ENCODE assay signal across 8 cellular contexts in the genomic region with DNA sequence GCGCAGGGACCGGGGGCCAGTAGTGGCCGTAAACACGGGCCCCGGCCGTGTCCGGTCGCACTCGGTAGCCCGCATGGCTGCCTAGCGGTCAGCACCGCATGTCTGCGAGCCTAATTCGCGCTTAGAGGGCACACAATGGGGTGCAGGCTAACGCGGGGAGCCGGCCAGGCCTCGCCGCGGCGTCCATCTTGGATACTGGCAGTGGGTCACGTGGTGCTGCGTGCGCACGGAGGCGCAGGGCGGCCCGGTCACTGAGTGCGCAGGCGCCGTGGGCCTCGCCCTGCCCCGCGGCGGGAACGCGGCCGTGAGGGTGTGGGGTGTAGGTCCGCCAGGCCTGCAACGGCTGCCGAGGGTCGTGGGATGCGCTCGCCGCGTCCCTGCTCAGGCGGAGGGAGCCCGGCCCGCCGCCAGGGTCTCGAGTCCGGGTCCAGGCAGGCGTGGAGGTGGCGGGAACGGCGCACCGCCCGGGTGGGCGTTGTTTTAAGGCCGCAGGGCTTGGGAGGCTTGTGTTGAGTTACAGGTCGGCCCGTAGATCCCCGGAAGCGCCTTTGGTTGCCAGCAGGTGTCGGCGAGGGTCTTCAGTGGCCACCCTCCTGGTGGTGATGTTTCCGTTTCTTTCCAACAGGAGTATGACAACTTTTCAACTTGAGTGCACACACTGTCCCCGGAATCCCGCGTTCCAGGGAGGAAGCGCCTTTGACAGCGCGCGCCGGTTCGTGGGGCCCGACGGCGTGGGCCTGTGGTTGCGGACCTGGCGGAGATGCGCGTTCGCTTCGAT. TPM values are rescaled to one million over a fixed set of nuclear protein-coding genes. Genes with fewer than 3 reads are reported as not detected.
A peak's percentile ranks its signal among the peaks of the same experiment; 100 is the strongest.
DNase-seq lines count a peak whose midpoint lies in the region; ATAC-seq, FAIRE-seq and TF ChIP-seq lines count a peak whose summit lies in the region.

No MANE protein-coding gene starts in this region.

- RAD21 ChIA-PET in GM12878 (lab: Charles Lee; ENCODE audit: unreplicated experiment) = interaction anchor here (0.6 to 1.2 kb wide), 13 partner anchors 19 to 257 kb away, joined by 3 to 25 read pairs (median 4); no protein-coding TSS in a partner anchor

- TF ChIP-seq EP300 in GM12878 (IDR thresholded peaks at IDR 0.05; ENCODE audit: borderline replicate concordance in 1 of 2, control insufficient read depth in 1 of 2, low read depth in 2 of 2, low read length in 2 of 2) (0 out of 4 replicates have a peak, but pooled peaks of 1 of the 2 experiments have one; percentile 32), sigmoid colon (IDR thresholded peaks at IDR 0.05) (peak in 1 of 4 donors; percentile 65)

- H3K9me3 ChIP-seq in GM12878 (replicated peaks; ENCODE audit: control insufficient read depth, insufficient read depth, low read length) = no peaks in the 10 kb centered on the region
- no peaks in the 10 kb centered on the region for H3K9me3 ChIP-seq in iPS DF 6.9 (ENCODE audit: control insufficient read depth, insufficient read depth, low read length)
- H3K9me3 ChIP-seq in sigmoid colon = no peaks in the 10 kb centered on the region

- BruUV-seq in GM12878 (replicated peaks; lab: Mats Ljungman, UMichigan) = TSS peak; percentile 96

- intact Hi-C loops in GM12878 (cut with micrococcal nuclease; ENCODE audit: unreplicated experiment) = loop anchor here (1.0 to 5.0 kb wide), 2 partner anchors 20 to 134 kb away; no protein-coding TSS in a partner anchor
- intact Hi-C loops in sigmoid colon (cut with DNase I) = loop anchor here (1.0 to 10.0 kb wide), 6 partner anchors 72 to 593 kb away; no protein-coding TSS in a partner anchor

- H3K4me1 ChIP-seq in GM12878 (ENCODE audit: control insufficient read depth, insufficient read depth, low read length) = peaks cover 5% of the 10 kb centered on the region; the same call in 1 of the 2 replicates
- peaks cover 2% of the 10 kb centered on the region; the same call in 1 of the 2 replicates for H3K4me1 ChIP-seq in iPS DF 6.9 (ENCODE audit: control insufficient read depth, insufficient read depth, low read length)
- H3K4me1 ChIP-seq in sigmoid colon = peaks cover 4 to 36% (median 32%) of the 10 kb centered on the region in 4 donors

- WGBS in GM12878 (ENCODE audit: insufficient coverage, insufficient replicate concordance, low lambda C conversion rate, missing lambda C conversion rate) = under 1% methylated on average over 86 of the region's 86 CpGs
- WGBS in iPS DF 6.9 (ENCODE audit: insufficient coverage, insufficient read length) = no CpG with 5 or more reads among the region's 86 CpGs
- WGBS in sigmoid colon, 2 donors = 1% methylated on average over 86 of the region's 86 CpGs

- no peak for TF ChIP-seq CTCF in GM12878 (IDR thresholded peaks at IDR 0.05 in 2 of 3, conservative IDR thresholded peaks at IDR 0.05 in 1 of 3; ENCODE audit: control insufficient read depth in 2 of 3, extremely low read depth in 1 of 3, insufficient read depth in 1 of 3, low read depth in 3 of 3, low read length in 3 of 3)
- peak in 2 of 4 experiments; percentile 7 to 21 for TF ChIP-seq CTCF in sigmoid colon (IDR thresholded peaks at IDR 0.05)

- DNase-seq in A172 (ENCODE audit: low spot score) = peak; percentile 82
- peak; percentile 86 for DNase-seq in NCI-H2029 (lab: John Stamatoyannopoulos, UW)
- peak; percentile 87 for DNase-seq in T-helper 22 cell (ENCODE audit: low read depth)
- peak; percentile 78 for DNase-seq in GM12878 (ENCODE audit: low read depth, low spot score)
- peak; percentile 64 for DNase-seq in iPS DF 6.9 (ENCODE audit: low read depth, low spot score)
- DNase-seq in sigmoid colon = peak; percentile 97

- H3K4me3 ChIP-seq in GM12878 (peak overlapping the region; percentile 79), iPS DF 6.9 (ENCODE audit: low read length) (peak overlapping the region; percentile 95), sigmoid colon (peak overlapping the region; percentile 56 to 80 (median 68))

- in situ Hi-C loops in GM12878 (cut with MboI) = no loop called here

- POLR2A ChIA-PET in GM12878 (lab: Charles Lee) = interaction anchor here (0.8 to 2.3 kb wide), 3 partner anchors 11 to 20 kb away, joined by 3 to 19 read pairs (median 3); no protein-coding TSS in a partner anchor

- H4K20me1 ChIP-seq in GM12878 (ENCODE audit: control insufficient read depth, insufficient read depth) = no peaks in the 10 kb centered on the region

- CTCF ChIA-PET in GM12878 (lab: Yijun Ruan, JAX) = interaction anchor here (1.5 kb wide), 1 partner anchor 591 kb away, joined by 6 read pairs; no protein-coding TSS in a partner anchor

- H3K27ac ChIP-seq in GM12878 (ENCODE audit: control insufficient read depth, insufficient read depth) = peak overlapping the region; percentile 96
- H3K27ac ChIP-seq in iPS DF 6.9 (ENCODE audit: low read length) = no peak overlapping the region
- H3K27ac ChIP-seq in sigmoid colon = peak overlapping the region; percentile 97 to 100 (median 98)

- peak overlapping the region; percentile 74 for H3K9ac ChIP-seq in GM12878 (ENCODE audit: control insufficient read depth, insufficient read depth, low read length)

- TF ChIP-seq POLR2A in GM12878 (IDR thresholded peaks at IDR 0.05; ENCODE audit: low read depth, low read length) (peak; percentile 100), sigmoid colon (IDR thresholded peaks at IDR 0.05) (peak; percentile 90 to 93)

- 0 out of 2 replicates have a peak, but pooled peaks cover 2% of the 10 kb centered on the region for H3K79me2 ChIP-seq in GM12878 (ENCODE audit: control insufficient read depth, insufficient read depth, low read length)

- H3K36me3 ChIP-seq in GM12878 (ENCODE audit: control insufficient read depth in 2 of 2, insufficient read depth in 2 of 2, low read length in 1 of 2) = no peaks in the 10 kb centered on the region
- no peaks in the 10 kb centered on the region for H3K36me3 ChIP-seq in iPS DF 6.9 (ENCODE audit: control insufficient read depth, insufficient read depth, low read length)
- no peaks in the 10 kb centered on the region for H3K36me3 ChIP-seq in sigmoid colon

- ATAC-seq in GM18517 (IDR thresholded peaks at IDR 0.05; ENCODE audit: unreplicated experiment) = peak; percentile 65
- peak; percentile 58 for ATAC-seq in HG03025 (IDR thresholded peaks at IDR 0.05; ENCODE audit: low FRiP score, unreplicated experiment)
- ATAC-seq in GM12878 = peak; percentile 85

- SMC1A ChIA-PET in GM12878 (lab: Charles Lee; ENCODE audit: uncharacterized antibody, unreplicated experiment) = interaction anchor here (0.8 to 1.3 kb wide), 5 partner anchors 20 to 109 kb away, joined by 3 to 6 read pairs (median 4); no protein-coding TSS in a partner anchor

- FAIRE-seq in GM12878 (lab: Jason Lieb, UNC) = no peak

- peak overlapping the region; percentile 86 for H3K4me2 ChIP-seq in GM12878 (ENCODE audit: control insufficient read depth, insufficient read depth)

- H2AFZ ChIP-seq in GM12878 (ENCODE audit: control insufficient read depth, low read depth, low read length) = peak overlapping the region; percentile 99

- H3K27me3 ChIP-seq in GM12878 (replicated peaks in 1 of 2; ENCODE audit: control insufficient read depth in 2 of 2, insufficient read depth in 2 of 2, low read length in 1 of 2) (no peaks in the 10 kb centered on the region), iPS DF 6.9 (ENCODE audit: control insufficient read depth, insufficient read depth, low read length) (no peaks in the 10 kb centered on the region), sigmoid colon (no peaks in the 10 kb centered on the region)

- no peak for TF ChIP-seq RAD21 in GM12878 (IDR thresholded peaks at IDR 0.05; ENCODE audit: insufficient read depth, low read depth, low read length)

TF ChIP-seq in GM12878, 131 proteins besides CTCF, POLR2A, EP300 and RAD21 (continues in another document):
- no peak for TF ChIP-seq SMC3 (IDR thresholded peaks at IDR 0.05; ENCODE audit: borderline replicate concordance, low read length)
- TF ChIP-seq POU2F2 (IDR thresholded peaks at IDR 0.05; ENCODE audit: borderline replicate concordance, low read depth, low read length) = peak; percentile 70; the same call in 1 of the 3 replicates
- TF ChIP-seq BCL11A (IDR thresholded peaks at IDR 0.05; ENCODE audit: low read depth, low read length) = no peak
- TF ChIP-seq, protein P1, sequence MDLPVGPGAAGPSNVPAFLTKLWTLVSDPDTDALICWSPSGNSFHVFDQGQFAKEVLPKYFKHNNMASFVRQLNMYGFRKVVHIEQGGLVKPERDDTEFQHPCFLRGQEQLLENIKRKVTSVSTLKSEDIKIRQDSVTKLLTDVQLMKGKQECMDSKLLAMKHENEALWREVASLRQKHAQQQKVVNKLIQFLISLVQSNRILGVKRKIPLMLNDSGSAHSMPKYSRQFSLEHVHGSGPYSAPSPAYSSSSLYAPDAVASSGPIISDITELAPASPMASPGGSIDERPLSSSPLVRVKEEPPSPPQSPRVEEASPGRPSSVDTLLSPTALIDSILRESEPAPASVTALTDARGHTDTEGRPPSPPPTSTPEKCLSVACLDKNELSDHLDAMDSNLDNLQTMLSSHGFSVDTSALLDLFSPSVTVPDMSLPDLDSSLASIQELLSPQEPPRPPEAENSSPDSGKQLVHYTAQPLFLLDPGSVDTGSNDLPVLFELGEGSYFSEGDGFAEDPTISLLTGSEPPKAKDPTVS (IDR thresholded peaks at IDR 0.05; ENCODE audit: low read depth, low read length) = no peak

RNA-seq across cellular contexts. Expression of a gene that starts 0.8 kb away (rescaled TPM):
- 4.6 and 10.9 TPM in 2 replicates for total RNA-seq in A172 (2014; rRNA removed; shearing (Covaris generic))
- total RNA-seq in GM12878 (2013; cell fraction: nucleolus; rRNA removed) = 138 and 167 TPM in 2 replicates
- total RNA-seq in GM12878 (2014; rRNA removed) = 5.8 and 6.0 TPM in 2 replicates
- 3.9 and 5.8 TPM in 2 replicates for total RNA-seq in GM12878 (2014; rRNA removed; fragmentation: Illumina TruSeq; extraction: Trizol)
- 15.7 and 17.7 TPM in 2 replicates for total RNA-seq in GM12878 (2021)
- 1.0 TPM for polyA plus RNA-seq in GM12878 (2011; ENCODE audit: low read depth)
- polyA plus RNA-seq in GM12878 (2011; rRNA removed) = 2.9 and 5.3 TPM in 2 replicates
- polyA plus RNA-seq in GM12878 (2011; cell fraction: cytosol; rRNA removed) = 7.5 and 12.2 TPM in 2 replicates
- 26.5 and 41.1 TPM in 2 replicates for polyA plus RNA-seq in GM12878 (2011; cell fraction: nucleus; rRNA removed)
- polyA plus RNA-seq in GM12878 (2012) = 2.3 and 3.9 TPM in 2 replicates
- 2.2 and 5.0 TPM in 2 replicates for polyA plus RNA-seq in GM12878 (2014; fragmentation: Illumina TruSeq; extraction: Trizol)
- under 1 TPM; 0.22 to 0.69 TPM for polyA plus RNA-seq in GM12878 (2014; fragmentation: Nextera tagmentation; extraction: Ambion mirVana)
- polyA plus RNA-seq in GM12878 (2014; rRNA removed) = 3.4 and 5.5 TPM in 2 replicates
- polyA plus RNA-seq in GM12878 (2016; fragmentation: Nextera tagmentation; extraction: Ambion mirVana) = 1 to 10 TPM; 3.8 to 4.6 TPM
- 17.0 and 28.5 TPM in 2 replicates for polyA minus RNA-seq in GM12878 (2011; rRNA and poly(A)+ RNA removed)
- 11.2 and 17.8 TPM in 2 replicates for polyA minus RNA-seq in GM12878 (2011; cell fraction: cytosol; rRNA and poly(A)+ RNA removed)
- polyA minus RNA-seq in GM12878 (2011; cell fraction: nucleus; rRNA and poly(A)+ RNA removed) = 23.5 and 53.7 TPM in 2 replicates
- 100 to 1,000 TPM in 3 of 4 donors, 10 to 100 TPM in 1; 77.0 to 196 (median 139) TPM for total RNA-seq in sigmoid colon
- 10 to 100 TPM in 1 of 3 donors, 1 to 10 TPM in 2; 1.8 to 16.4 (median 3.0) TPM for polyA plus RNA-seq in sigmoid colon
